ENCODE assay signal across 1 cellular context in genomic region chr4:81607947-81608346, GRCh38.
TF ChIP-seq lines count a peak whose summit lies in the region.

No MANE protein-coding gene starts in this region.

TF ChIP-seq in HepG2, 621 proteins besides CTCF, POLR2A, EP300 and RAD21 (continued from another document):
- TF ChIP-seq ZBTB40 (IDR thresholded peaks at IDR 0.05) (no peak), ZBTB40 (CRISPR knock-in tag; IDR thresholded peaks at IDR 0.05) (no peak), LCORL (IDR thresholded peaks at IDR 0.05) (no peak), LCORL (CRISPR knock-in tag; IDR thresholded peaks at IDR 0.05) (no peak), ZNF619 (CRISPR knock-in tag; IDR thresholded peaks at IDR 0.05) (no peak)
